13 cellular contexts compared by ENCODE assay signal in the genomic region with DNA sequence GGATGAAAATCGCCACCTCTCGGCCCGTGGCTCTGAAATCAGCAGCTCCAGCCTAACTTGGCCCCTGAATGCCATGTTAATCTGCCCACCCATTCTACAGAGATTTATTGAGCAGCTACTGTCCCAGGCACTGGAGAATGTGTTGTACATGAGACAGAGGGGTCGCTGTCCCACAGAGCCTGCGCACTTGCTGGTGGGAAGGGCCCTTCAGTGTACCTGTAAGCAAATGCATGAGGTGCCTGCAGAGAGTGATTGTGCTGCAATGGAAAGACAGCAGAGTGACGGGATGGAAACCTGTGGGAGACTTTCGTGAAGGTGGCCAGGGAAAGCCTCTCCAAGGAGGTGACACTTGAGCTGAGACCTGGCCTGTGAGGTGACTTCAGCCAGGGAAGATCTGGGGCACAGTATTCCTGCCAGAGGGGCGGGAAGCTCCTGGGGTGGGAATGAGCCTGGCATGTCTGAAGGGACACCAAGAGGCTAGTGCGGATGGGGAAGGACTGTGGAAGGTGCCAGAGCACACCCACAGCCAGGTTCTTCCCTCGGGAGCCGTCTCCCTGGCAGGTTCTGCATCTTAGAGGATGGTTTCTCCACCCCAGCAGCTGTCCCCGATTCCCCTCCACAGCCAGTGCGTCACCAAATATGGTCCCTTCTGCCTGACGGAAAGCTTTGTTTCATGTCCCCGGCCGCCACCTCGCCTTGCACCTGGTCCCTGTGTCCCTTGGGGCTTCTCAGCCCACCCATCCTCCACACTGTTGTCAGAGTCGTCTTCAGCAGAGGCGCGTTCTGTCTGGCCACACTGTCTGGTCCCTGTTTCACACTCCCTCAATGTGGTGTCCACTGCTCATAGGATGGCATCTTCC. TPM values are rescaled to one million over a fixed set of nuclear protein-coding genes. Genes with fewer than 3 reads are reported as not detected.
DNase-seq lines count a peak whose midpoint lies in the region; ATAC-seq and TF ChIP-seq lines count a peak whose summit lies in the region.
"Had no signal": no experiment of that assay in that cellular context is flagged by ENCODE, and none has a peak within 500 bp of the region (broad histone marks: within the 10 kb centered on the region; RNA-seq: fewer than 3 reads in every experiment).

No MANE protein-coding gene starts in this region.

- H3K9me2 ChIP-seq in PC-9 (ENCODE audit: insufficient read depth) = no peaks in the 10 kb centered on the region

- TF ChIP-seq POLR2A in prostate gland (IDR thresholded peaks at IDR 0.05) = no peak

- CTCF ChIA-PET in PC-9 (lab: Charles Lee) = interaction anchor here (1.0 kb wide), 1 partner anchor 63 kb away, joined by 4 read pairs; no protein-coding TSS in a partner anchor

- H3K79me2 ChIP-seq in PC-9 (ENCODE audit: low read depth) = no peaks in the 10 kb centered on the region

- H3K4me2 ChIP-seq in PC-9 = no peak overlapping the region

- H3K4me3 ChIP-seq in prostate gland (no peak overlapping the region), PC-9 (no peak overlapping the region)
- H3K4me3 ChIP-seq: ascending aorta, thoracic aorta had no signal

- H4K20me1 ChIP-seq in PC-9 (ENCODE audit: insufficient read depth) = no peaks in the 10 kb centered on the region

- DNase-seq in NCI-H1694 treated with DMSO at 0.1 percent for 48 hours (lab: John Stamatoyannopoulos, UW) (peak; percentile 2), NCI-H1694 (lab: John Stamatoyannopoulos, UW) (no peak), NCI-H2171 treated with DMSO at 0.1 percent for 48 hours (lab: John Stamatoyannopoulos, UW) (peak; percentile 94), prostate gland (ENCODE audit: low spot score) (no peak), PC-9 (no peak), SW 1271 (lab: John Stamatoyannopoulos, UW) (no peak), SW480 (ENCODE audit: low spot score) (no peak)
- DNase-seq: NCI-H446 treated with DMSO at 0.1 percent for 48 hours had no signal

- WGBS in prostate gland = 78% methylated on average over 20 of the region's 20 CpGs

- peaks cover 1% of the 10 kb centered on the region; the same call in 1 of the 2 replicates for H3F3A ChIP-seq in PC-9 (ENCODE audit: insufficient read depth, low read depth)

- BruUV-seq in PC-9 (replicated peaks; lab: Mats Ljungman, UMichigan) = no TSS peak

- H3K27me3 ChIP-seq in prostate gland (replicated peaks; ENCODE audit: insufficient read depth) = no peaks in the 10 kb centered on the region
- peaks cover 34% of the 10 kb centered on the region for H3K27me3 ChIP-seq in PC-9 (ENCODE audit: insufficient read depth, low read depth)
- H3K27me3 ChIP-seq: ascending aorta had no signal

- peak; percentile 79 for ATAC-seq in GM21786 (IDR thresholded peaks at IDR 0.05; ENCODE audit: unreplicated experiment)

- TF ChIP-seq CTCF in prostate gland (IDR thresholded peaks at IDR 0.05) = no peak
- TF ChIP-seq CTCF in PC-9 (conservative IDR thresholded peaks at IDR 0.05) = no peak

- no peak overlapping the region for H2AFZ ChIP-seq in PC-9

- H3K36me3 ChIP-seq in prostate gland (no peaks in the 10 kb centered on the region), PC-9 (ENCODE audit: low read depth) (no peaks in the 10 kb centered on the region)
- H3K36me3 ChIP-seq: ascending aorta, thoracic aorta had no signal

- POLR2A ChIA-PET in PC-9 (lab: Charles Lee; ENCODE audit: unreplicated experiment) = no interaction called here

- H3K27ac ChIP-seq in prostate gland (peak overlapping the region; percentile 71 to 88), PC-9 (no peak overlapping the region)
- H3K27ac ChIP-seq: ascending aorta, epithelial cell of prostate, thoracic aorta had no signal

- H3K4me1 ChIP-seq in prostate gland (replicated peaks) = peaks cover 10% of the 10 kb centered on the region
- no peaks in the 10 kb centered on the region for H3K4me1 ChIP-seq in PC-9 (replicated peaks; ENCODE audit: insufficient read depth)

- intact Hi-C loops in prostate gland (cut with DNase I) = no loop called here
- intact Hi-C loops in PC-9 (cut with micrococcal nuclease; ENCODE audit: unreplicated experiment) = no loop called here

- no peaks in the 10 kb centered on the region for H3K9me3 ChIP-seq in prostate gland
- no peaks in the 10 kb centered on the region for H3K9me3 ChIP-seq in PC-9 (ENCODE audit: insufficient read depth, low read depth)
- H3K9me3 ChIP-seq: ascending aorta, thoracic aorta had no signal

RNA-seq across cellular contexts. Expression of a gene that starts 8.7 kb away (rescaled TPM):
- total RNA-seq in prostate gland (10 to 100 TPM in 1 of 2 donors, 1 to 10 TPM in 1; 7.5 to 30.2 TPM), PC-9 (2021) (0.28 TPM in 1 of 2 replicates, not detected in the other)
- total RNA-seq: G401 had no signal

RNA-seq across cellular contexts. Expression of a gene that starts 18.4 kb away (rescaled TPM):
- total RNA-seq in prostate gland (10 to 100 TPM; 60.0 to 64.1 TPM), PC-9 (2021) (44.6 and 59.0 TPM in 2 replicates)

RNA-seq across cellular contexts. Expression of a gene that starts 36.9 kb away (rescaled TPM):
- total RNA-seq in prostate gland = 100 to 1,000 TPM in 1 of 2 donors, 10 to 100 TPM in 1; 85.1 to 125 TPM
- 6.5 and 13.4 TPM in 2 replicates for total RNA-seq in PC-9 (2021)

Comparison
In these comparisons a context has a peak if more than half of its experiments do, and no peak if none do; other contexts are left out.
1. DNase-seq: peak in NCI-H1694 treated with DMSO at 0.1 percent for 48 hours (single experiment) and NCI-H2171 treated with DMSO at 0.1 percent for 48 hours (single experiment); none in NCI-H1694 (single experiment), prostate gland (single experiment), PC-9 (0 of 2), SW 1271 (0 of 2) and SW480 (single experiment).